In genomic region chr1:219478811-219479210, GRCh38 we compare ENCODE assay signal across 1 cellular context.
TF ChIP-seq lines count a peak whose summit lies in the region.

No MANE protein-coding gene starts in this region.

TF ChIP-seq in GM23338, 12 proteins besides CTCF, POLR2A, EP300 and RAD21:
- TF ChIP-seq ZNF462 (CRISPR knock-in tag; IDR thresholded peaks at IDR 0.05) (no peak), ZNF331 (CRISPR knock-in tag; IDR thresholded peaks at IDR 0.05; ENCODE audit: low read depth) (no peak), REST (IDR thresholded peaks at IDR 0.05; ENCODE audit: unreplicated experiment) (no peak), STAT1 (IDR thresholded peaks at IDR 0.05; ENCODE audit: unreplicated experiment) (no peak), EZH2phosphoT487 (IDR thresholded peaks at IDR 0.05; ENCODE audit: unreplicated experiment) (no peak), NANOG (IDR thresholded peaks at IDR 0.05; ENCODE audit: borderline replicate concordance) (no peak), POLR2AphosphoS5 (IDR thresholded peaks at IDR 0.05; ENCODE audit: low read depth) (no peak), EZH2 (IDR thresholded peaks at IDR 0.05; ENCODE audit: low read depth, unreplicated experiment) (no peak), ETS1 (IDR thresholded peaks at IDR 0.05) (no peak), CREB1 (CRISPR knock-in tag; IDR thresholded peaks at IDR 0.05; ENCODE audit: low read depth) (no peak), ZNF114 (CRISPR knock-in tag; IDR thresholded peaks at IDR 0.05) (no peak), JUNB (IDR thresholded peaks at IDR 0.05; ENCODE audit: unreplicated experiment) (no peak)
TF ChIP-seq in GM23338: peak in this region for 0.
